Comparison of ENCODE assay signal across 17 cellular contexts in the genomic region with DNA sequence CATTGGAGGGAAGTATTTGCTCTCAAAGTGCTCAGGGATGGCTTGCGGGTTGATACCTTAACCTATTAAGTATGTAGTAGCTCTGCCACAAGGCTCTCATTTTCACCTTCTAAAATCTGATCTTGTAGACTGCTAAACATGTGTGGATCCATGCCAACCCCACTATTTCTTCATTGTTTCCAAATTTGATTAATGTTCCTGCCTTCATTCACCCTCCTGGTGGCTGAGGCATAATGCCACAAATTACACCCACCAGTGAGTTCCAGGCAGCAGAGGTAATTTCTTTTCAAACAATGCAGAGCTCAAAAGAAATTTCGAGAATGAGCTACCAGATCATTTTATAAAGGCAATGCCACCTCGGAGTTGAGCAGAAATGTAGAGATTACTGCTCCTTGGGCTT.
A peak's percentile ranks its signal among the peaks of the same experiment; 100 is the strongest.
DNase-seq lines count a peak whose midpoint lies in the region; ATAC-seq and TF ChIP-seq lines count a peak whose summit lies in the region.
"Had no signal": no experiment of that assay in that cellular context is flagged by ENCODE, and none has a peak within 500 bp of the region (broad histone marks: within the 10 kb centered on the region; RNA-seq: fewer than 3 reads in every experiment).

No MANE protein-coding gene starts in this region.

- no TSS peak for BruUV-seq in PC-3 (replicated peaks; lab: Mats Ljungman, UMichigan)

- H3K9me3 ChIP-seq in esophagus muscularis mucosa (no peaks in the 10 kb centered on the region), PC-3 (ENCODE audit: low read length) (no peaks in the 10 kb centered on the region)

- no peaks in the 10 kb centered on the region for H3K79me2 ChIP-seq in PC-3 (ENCODE audit: low read length)

- no peaks in the 10 kb centered on the region for H3K36me3 ChIP-seq in esophagus muscularis mucosa
- H3K36me3 ChIP-seq in PC-3 (ENCODE audit: low read depth, low read length): no peaks in the 10 kb centered on the region
- H3K36me3 ChIP-seq: BLaER1 had no signal

- DNase-seq in COR-L47 (lab: John Stamatoyannopoulos, UW) (peak; percentile 16), NCI-H69 (lab: John Stamatoyannopoulos, UW) (peak; percentile 43), esophagus muscularis mucosa (ENCODE audit: extremely low spot score) (peak; percentile 17), SK-N-DZ (ENCODE audit: low spot score) (no peak), SKM-1 treated with dmso at 0.1 percent for 144 hours (lab: John Stamatoyannopoulos, UW; ENCODE audit: unreplicated experiment) (no peak), PC-3 (no peak)
- DNase-seq: Calu3; CD4-positive, alpha-beta T cell; CD8-positive, alpha-beta memory T cell; DMS53; DND-41; GM23248; H7; HCEC 1CT had no signal

- intact Hi-C loops in esophagus muscularis mucosa (cut with DNase I) (no loop called here), PC-3 (cut with micrococcal nuclease) (no loop called here)

- no peaks in the 10 kb centered on the region for H4K20me1 ChIP-seq in PC-3 (ENCODE audit: low read length)
- H4K20me1 ChIP-seq: BLaER1 had no signal

- no peak overlapping the region for H3K27ac ChIP-seq in esophagus muscularis mucosa (replicated peaks in 1 of 4)
- H3K27ac ChIP-seq in PC-3 (ENCODE audit: low read length): no peak overlapping the region
- H3K27ac ChIP-seq: 22Rv1, BLaER1, C4-2B, GM23248 had no signal

- CTCF ChIA-PET in PC-3 (lab: Charles Lee): interaction anchor here (0.6 kb wide), 1 partner anchor 131 kb away, joined by 4 read pairs; no protein-coding TSS in a partner anchor

- TF ChIP-seq POLR2A in esophagus muscularis mucosa (IDR thresholded peaks at IDR 0.05; ENCODE audit: low read depth): no peak

- H3K9me2 ChIP-seq in PC-3 (replicated peaks; ENCODE audit: low read length): no peaks in the 10 kb centered on the region

- H3K4me2 ChIP-seq in PC-3 (ENCODE audit: low read length): no peak overlapping the region
- H3K4me2 ChIP-seq: BLaER1 had no signal

- H3K9ac ChIP-seq in PC-3 (ENCODE audit: low read length): no peak overlapping the region
- H3K9ac ChIP-seq: BLaER1, GM23248 had no signal

- WGBS in esophagus muscularis mucosa: 82% methylated on average over 3 of the region's 3 CpGs

- H3K4me3 ChIP-seq in esophagus muscularis mucosa (no peak overlapping the region), PC-3 (ENCODE audit: low read length) (no peak overlapping the region)
- H3K4me3 ChIP-seq: BLaER1, GM23248 had no signal

- POLR2A ChIA-PET in PC-3 (lab: Charles Lee; ENCODE audit: unreplicated experiment): no interaction called here

- no peak for ATAC-seq in PC-3

- TF ChIP-seq EP300 in esophagus muscularis mucosa (IDR thresholded peaks at IDR 0.05): no peak

- H3F3A ChIP-seq in PC-3 (ENCODE audit: low read length, unreplicated experiment): no peaks in the 10 kb centered on the region

- TF ChIP-seq CTCF in esophagus muscularis mucosa (IDR thresholded peaks at IDR 0.05): no peak
- TF ChIP-seq CTCF in PC-3 (conservative IDR thresholded peaks at IDR 0.05; ENCODE audit: low read depth, low read length): no peak

- H3K27me3 ChIP-seq in esophagus muscularis mucosa: no peaks in the 10 kb centered on the region
- H3K27me3 ChIP-seq in PC-3 (ENCODE audit: low read length): peaks cover 23% of the 10 kb centered on the region; the same call in 1 of the 2 replicates
- H3K27me3 ChIP-seq: BLaER1 had no signal

- no peak overlapping the region for H2AFZ ChIP-seq in PC-3 (ENCODE audit: low read length)
- H2AFZ ChIP-seq: GM23248 had no signal

- H3K4me1 ChIP-seq in esophagus muscularis mucosa (no peaks in the 10 kb centered on the region), PC-3 (ENCODE audit: insufficient read depth, low read length) (no peaks in the 10 kb centered on the region)

Comparison
In these comparisons a context has a peak if more than half of its experiments do, and no peak if none do; other contexts are left out.
1. DNase-seq: peak in COR-L47 (single experiment), NCI-H69 (single experiment) and esophagus muscularis mucosa (single experiment); none in SK-N-DZ (single experiment), SKM-1 treated with dmso at 0.1 percent for 144 hours (single experiment) and PC-3 (single experiment).